1 cellular context compared by ENCODE assay signal in genomic region chr9:88871669-88872068, GRCh38.
TF ChIP-seq lines count a peak whose summit lies in the region.

No MANE protein-coding gene starts in this region.

TF ChIP-seq in H1, 55 proteins besides CTCF, POLR2A, EP300 and RAD21:
- TF ChIP-seq MAFK (IDR thresholded peaks at IDR 0.05; ENCODE audit: low read depth, low read length) = no peak
- TF ChIP-seq NANOG (IDR thresholded peaks at IDR 0.05; ENCODE audit: insufficient read depth, low read depth, low read length, poor library complexity, severe bottlenecking) = no peak
- TF ChIP-seq SIRT6 (IDR thresholded peaks at IDR 0.05; ENCODE audit: low read length) = no peak
- no peak for TF ChIP-seq HDAC6 (IDR thresholded peaks at IDR 0.05; ENCODE audit: low read depth, low read length)
- no peak for TF ChIP-seq EZH2 (IDR thresholded peaks at IDR 0.05; ENCODE audit: low read depth, low read length, severe bottlenecking)
- TF ChIP-seq CBX5 (IDR thresholded peaks at IDR 0.05; ENCODE audit: low read depth, low read length) = no peak
- no peak for TF ChIP-seq ASH2L (IDR thresholded peaks at IDR 0.05; ENCODE audit: low read length)
- no peak for TF ChIP-seq POLR2AphosphoS5 (IDR thresholded peaks at IDR 0.05; ENCODE audit: low read depth, low read length)
